In genomic region chr19:40219029-40219428, GRCh38 we compare ENCODE assay signal across 3 cellular contexts. TPM values are rescaled to one million over a fixed set of nuclear protein-coding genes. Genes with fewer than 3 reads are reported as not detected.
"Had no signal": no experiment of that assay in that cellular context is flagged by ENCODE, and none has a peak within 500 bp of the region (broad histone marks: within the 10 kb centered on the region; RNA-seq: fewer than 3 reads in every experiment).

No MANE protein-coding gene starts in this region.

RNA-seq across cellular contexts. Expression of gene TTC9B, which starts 0.8 kb away (rescaled TPM):
- total RNA-seq: Right ventricle myocardium superior, SJSA1, T-cell had no signal

RNA-seq across cellular contexts. Expression of gene CCNP, which starts 7.5 kb away (rescaled TPM):
- total RNA-seq: Right ventricle myocardium superior, SJSA1 had no signal
